24 cellular contexts compared by ENCODE assay signal in the genomic region with DNA sequence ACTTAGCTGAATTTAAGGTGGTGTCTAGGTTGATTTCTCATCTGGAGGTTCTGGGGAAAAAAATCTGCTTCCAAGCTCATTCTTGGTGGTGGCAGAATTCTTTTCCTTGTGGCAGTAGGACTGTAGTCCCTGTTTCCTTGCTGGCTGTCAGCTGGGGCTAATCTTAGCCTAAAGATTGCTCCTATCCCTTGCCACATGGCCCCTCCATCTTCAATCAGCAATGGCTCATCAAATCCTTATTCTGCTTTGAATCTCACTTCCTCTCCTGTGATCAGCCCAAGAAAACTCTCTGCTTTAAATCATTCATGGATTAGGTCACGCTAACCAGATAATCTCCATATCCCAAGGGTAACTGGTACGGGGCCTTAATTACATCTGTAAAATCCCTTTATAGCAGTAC. TPM values are rescaled to one million over a fixed set of nuclear protein-coding genes. Genes with fewer than 3 reads are reported as not detected.
DNase-seq lines count a peak whose midpoint lies in the region; ATAC-seq and TF ChIP-seq lines count a peak whose summit lies in the region.
"Had no signal": no experiment of that assay in that cellular context is flagged by ENCODE, and none has a peak within 500 bp of the region (broad histone marks: within the 10 kb centered on the region; RNA-seq: fewer than 3 reads in every experiment).

No MANE protein-coding gene starts in this region.

- peaks cover 0 to 3% of the 10 kb centered on the region in 2 experiments; a peak in 1 of 5 replicates for H3K9me3 Mint-ChIP-seq in H9
- H3K9me3 Mint-ChIP-seq: CD4-positive, alpha-beta memory T cell had no signal

- H3K36me3 Mint-ChIP-seq in H9 (ENCODE audit: insufficient read depth in 1 of 3, low read depth in 3 of 3) = peaks cover 0 to 83% (median 52%) of the 10 kb centered on the region in 3 experiments; a peak in 4 of 7 replicates
- H3K36me3 Mint-ChIP-seq: CD4-positive, alpha-beta memory T cell had no signal

- H2BK5ac ChIP-seq in H9 (ENCODE audit: insufficient read length, low read length) = no peak overlapping the region

- no peak for TF ChIP-seq EP300 in esophagus muscularis mucosa (IDR thresholded peaks at IDR 0.05)
- no peak for TF ChIP-seq EP300 in suprapubic skin (IDR thresholded peaks at IDR 0.05)

- no peak overlapping the region for H3K4me3 ChIP-seq in esophagus muscularis mucosa
- no peak overlapping the region for H3K4me3 ChIP-seq in suprapubic skin

- peak; percentile 0 for DNase-seq in H9
- DNase-seq in MV-4-11 (lab: John Stamatoyannopoulos, UW) = peak; percentile 16
- peak; percentile 66 for DNase-seq in esophagus muscularis mucosa (ENCODE audit: extremely low spot score)
- no peak for DNase-seq in suprapubic skin (ENCODE audit: low spot score in 2 of 2)
- DNase-seq in NCI-H2107 treated with DMSO at 0.1 percent for 48 hours (lab: John Stamatoyannopoulos, UW; ENCODE audit: unreplicated experiment) = no peak
- DNase-seq in COLO829 (ENCODE audit: low spot score) = no peak
- DNase-seq: C1 segment of cervical spinal cord; Caco-2; CD4-positive, alpha-beta memory T cell; GOT3; NCI-H1092; NCI-H1417 treated with DMSO at 0.1 percent for 48 hours; NCI-H1694 treated with DMSO at 0.1 percent for 48 hours; NCI-H2081 treated with DMSO at 0.1 percent for 48 hours; NCI-H2171 treated with DMSO at 0.1 percent for 48 hours; NCI-H345; NCI-H510A treated with DMSO at 0.1 percent for 48 hours; PC-3; SHP77 had no signal

- no peak overlapping the region for H4K8ac ChIP-seq in H9 (replicated peaks; ENCODE audit: insufficient read length, low read depth, low read length)

- H2BK120ac ChIP-seq in H9 (ENCODE audit: low read depth, low read length, poor library complexity, severe bottlenecking) = no peak overlapping the region

- no peak overlapping the region for H3K9ac ChIP-seq in H9 (ENCODE audit: extremely low read depth, insufficient read length, low read length)

- H3K23me2 ChIP-seq in H9 (ENCODE audit: insufficient read length, low read depth, low read length, poor library complexity, severe bottlenecking) = no peaks in the 10 kb centered on the region

- H3K9me3 ChIP-seq in H9 (ENCODE audit: control insufficient read depth, low read depth, low read length) (no peaks in the 10 kb centered on the region), esophagus muscularis mucosa (no peaks in the 10 kb centered on the region), suprapubic skin (no peaks in the 10 kb centered on the region)
- H3K9me3 ChIP-seq: Caco-2 had no signal

- no peak overlapping the region for H3K4me2 ChIP-seq in H9 (ENCODE audit: insufficient read depth, insufficient read length, low read length)

- no CpG with 5 or more reads among the region's 2 CpGs for WGBS in H9 (ENCODE audit: extremely low coverage, insufficient read length, low lambda C conversion rate)
- WGBS in esophagus muscularis mucosa = 86% methylated on average over 2 of the region's 2 CpGs
- WGBS in suprapubic skin = 63% methylated on average over 2 of the region's 2 CpGs

- no peaks in the 10 kb centered on the region for H4K20me1 ChIP-seq in H9 (ENCODE audit: control insufficient read depth, insufficient read depth, insufficient read length)

- H3K56ac ChIP-seq in H9 (ENCODE audit: insufficient read length, low read depth, low read length) = no peak overlapping the region

- H3K18ac ChIP-seq in H9 (ENCODE audit: insufficient read length, low read depth, low read length) = no peak overlapping the region

- TF ChIP-seq POLR2A in esophagus muscularis mucosa (IDR thresholded peaks at IDR 0.05; ENCODE audit: low read depth) (no peak), suprapubic skin (IDR thresholded peaks at IDR 0.05) (no peak)

- H2AK5ac ChIP-seq in H9 (ENCODE audit: insufficient read length, low read length) = no peak overlapping the region

- peaks cover 4% of the 10 kb centered on the region; the same call in 1 of the 2 replicates for H3K27me3 ChIP-seq in H9 (ENCODE audit: insufficient read depth, low read length)
- H3K27me3 ChIP-seq in esophagus muscularis mucosa = peaks cover 0 to 24% (median 4%) of the 10 kb centered on the region in 4 donors
- H3K27me3 ChIP-seq in suprapubic skin = peaks cover 1% of the 10 kb centered on the region

- no peaks in the 10 kb centered on the region for H3K36me3 ChIP-seq in esophagus muscularis mucosa
- no peaks in the 10 kb centered on the region for H3K36me3 ChIP-seq in suprapubic skin

- H2BK12ac ChIP-seq in H9 (ENCODE audit: insufficient read length, low read depth, low read length) = no peak overlapping the region

- no peak for TF ChIP-seq CTCF in H9 (conservative IDR thresholded peaks at IDR 0.05)
- no peak for TF ChIP-seq CTCF in esophagus muscularis mucosa (IDR thresholded peaks at IDR 0.05)
- TF ChIP-seq CTCF in suprapubic skin (IDR thresholded peaks at IDR 0.05) = no peak

- H3T11ph ChIP-seq in H9 (ENCODE audit: low read length) = no peak overlapping the region

- H4K91ac ChIP-seq in H9 (ENCODE audit: insufficient read length, low read depth, low read length) = no peak overlapping the region

- H3K4ac ChIP-seq in H9 (ENCODE audit: low read depth, low read length) = no peak overlapping the region

- no peaks in the 10 kb centered on the region for H3K79me1 ChIP-seq in H9 (ENCODE audit: insufficient read depth, low read depth, low read length, poor library complexity, severe bottlenecking)

- no peak overlapping the region for H4K5ac ChIP-seq in H9 (ENCODE audit: insufficient read length, low read depth, low read length)

- intact Hi-C loops in esophagus muscularis mucosa (cut with DNase I) = no loop called here

- no peak overlapping the region for H2BK15ac ChIP-seq in H9 (ENCODE audit: low read depth, low read length)

- H2AFZ ChIP-seq in H9 (ENCODE audit: low read length) = no peak overlapping the region

- no peak overlapping the region for H3K23ac ChIP-seq in H9 (ENCODE audit: insufficient read length, low read depth, low read length)

- peaks cover 7% of the 10 kb centered on the region for H3K27me3 Mint-ChIP-seq in H9 (ENCODE audit: low read depth)

- H2BK20ac ChIP-seq in H9 (ENCODE audit: low read depth, low read length, poor library complexity, severe bottlenecking) = no peak overlapping the region

- no peaks in the 10 kb centered on the region for H3K79me2 ChIP-seq in H9 (ENCODE audit: insufficient read depth, low read length)

- H3K4me1 Mint-ChIP-seq in H9 = peaks cover 26 to 42% of the 10 kb centered on the region in 2 experiments

- no peak overlapping the region for H3K27ac Mint-ChIP-seq in H9

- no peak overlapping the region for H3K14ac ChIP-seq in H9 (ENCODE audit: insufficient read depth, low read length)

- no peak overlapping the region for H3K27ac ChIP-seq in H9 (ENCODE audit: insufficient read length, low read depth, low read length)
- no peak overlapping the region for H3K27ac ChIP-seq in esophagus muscularis mucosa (replicated peaks in 1 of 4)
- H3K27ac ChIP-seq in suprapubic skin = peak overlapping the region; percentile 34
- H3K27ac ChIP-seq: HL-60 had no signal

- no peak overlapping the region for H3K4me3 Mint-ChIP-seq in H9
- H3K4me3 Mint-ChIP-seq: CD4-positive, alpha-beta memory T cell had no signal

- ATAC-seq in GM21723 (IDR thresholded peaks at IDR 0.05; ENCODE audit: unreplicated experiment) = no peak
- ATAC-seq: HCT116, PC-3 had no signal

- H3K4me1 ChIP-seq in H9 (ENCODE audit: insufficient read depth, low read length) = no peaks in the 10 kb centered on the region; the same call in 1 of the 2 replicates
- peaks cover 5 to 23% (median 12%) of the 10 kb centered on the region in 4 donors for H3K4me1 ChIP-seq in esophagus muscularis mucosa
- H3K4me1 ChIP-seq in suprapubic skin = peaks cover 44% of the 10 kb centered on the region

RNA-seq across cellular contexts. Expression of a gene that starts 6.6 kb away (rescaled TPM):
- total RNA-seq in H9 (2021) (33.5 and 34.4 TPM in 2 replicates), esophagus muscularis mucosa (10 to 100 TPM in 1 of 4 donors, 1 to 10 TPM in 3; 1.7 to 21.2 (median 3.2) TPM), suprapubic skin (1 to 10 TPM in 3 of 4 donors, under 1 TPM in 1; 0.78 to 6.4 (median 4.7) TPM)
- total RNA-seq: A673; CD4-positive, alpha-beta memory T cell; SK-MEL-5 had no signal

Comparison
In these comparisons a context has a peak if more than half of its experiments do, and no peak if none do; other contexts are left out.
1. DNase-seq: peak in H9 (single experiment), MV-4-11 (single experiment) and esophagus muscularis mucosa (single experiment); none in suprapubic skin (0 of 2), NCI-H2107 treated with DMSO at 0.1 percent for 48 hours (single experiment) and COLO829 (single experiment).